1 cellular context compared by ENCODE assay signal in genomic region chr20:59010321-59010994, GRCh38.
TF ChIP-seq lines count a peak whose summit lies in the region.

No MANE protein-coding gene starts in this region.

TF ChIP-seq in HepG2, 621 proteins besides CTCF, POLR2A, EP300 and RAD21 (continued from another document and continues in another):
- TF ChIP-seq ESRRA (CRISPR knock-in tag; IDR thresholded peaks at IDR 0.05; ENCODE audit: low read depth) (0 out of 2 replicates have a peak, but pooled peaks have one; percentile 47), TBL1XR1 (IDR thresholded peaks at IDR 0.05; ENCODE audit: borderline replicate concordance, low read length, partially characterized antibody) (no peak), MIER3 (CRISPR knock-in tag; IDR thresholded peaks at IDR 0.05; ENCODE audit: borderline replicate concordance) (no peak), ZNF878 (CRISPR knock-in tag; IDR thresholded peaks at IDR 0.05) (no peak), TMF1 (CRISPR knock-in tag; IDR thresholded peaks at IDR 0.05; ENCODE audit: low read depth) (no peak), ZFP36 (IDR thresholded peaks at IDR 0.05; ENCODE audit: borderline replicate concordance, low read depth, low read length, partially characterized antibody) (no peak), ZNF777 (CRISPR knock-in tag; IDR thresholded peaks at IDR 0.05) (no peak), ZNF224 (CRISPR knock-in tag; IDR thresholded peaks at IDR 0.05) (no peak), GABPB1 (CRISPR knock-in tag; IDR thresholded peaks at IDR 0.05) (0 out of 2 replicates have a peak, but pooled peaks have one; percentile 7), ZNF615 (CRISPR knock-in tag; IDR thresholded peaks at IDR 0.05; ENCODE audit: borderline replicate concordance) (no peak), ZBTB39 (CRISPR knock-in tag; IDR thresholded peaks at IDR 0.05) (no peak), ZFP90 (CRISPR knock-in tag; IDR thresholded peaks at IDR 0.05; ENCODE audit: borderline replicate concordance) (no peak), ZC3H13 (CRISPR knock-in tag; IDR thresholded peaks at IDR 0.05) (no peak), ZNF543 (CRISPR knock-in tag; IDR thresholded peaks at IDR 0.05) (no peak), REL (CRISPR knock-in tag; conservative IDR thresholded peaks at IDR 0.05) (0 out of 2 replicates have a peak, but pooled peaks have one; percentile 18), RXRB (CRISPR knock-in tag; IDR thresholded peaks at IDR 0.05; ENCODE audit: borderline replicate concordance) (no peak), TCF7 (IDR thresholded peaks at IDR 0.05; ENCODE audit: low read depth) (no peak), PHF8 (CRISPR knock-in tag; IDR thresholded peaks at IDR 0.05) (0 out of 2 replicates have a peak, but pooled peaks have one; percentile 21), ZMYM2 (CRISPR knock-in tag; IDR thresholded peaks at IDR 0.05) (peak; percentile 86), KAT8 (CRISPR knock-in tag; IDR thresholded peaks at IDR 0.05) (0 out of 2 replicates have a peak, but pooled peaks have one; percentile 11), JUNB (CRISPR knock-in tag; IDR thresholded peaks at IDR 0.05; ENCODE audit: borderline replicate concordance) (no peak), HNF4A (CRISPR knock-in tag; IDR thresholded peaks at IDR 0.05) (no peak), NFIB (CRISPR knock-in tag; IDR thresholded peaks at IDR 0.05; ENCODE audit: borderline replicate concordance) (no peak), GABPA (IDR thresholded peaks at IDR 0.05; ENCODE audit: low read depth, low read length) (no peak), GABPA (CRISPR knock-in tag; IDR thresholded peaks at IDR 0.05; ENCODE audit: low read depth) (no peak), CAMTA2 (CRISPR knock-in tag; IDR thresholded peaks at IDR 0.05; ENCODE audit: borderline replicate concordance) (no peak), ZNF780A (CRISPR knock-in tag; IDR thresholded peaks at IDR 0.05) (no peak), CBX1 (IDR thresholded peaks at IDR 0.05; ENCODE audit: low read depth) (peak; percentile 83), ZBTB26 (CRISPR knock-in tag; IDR thresholded peaks at IDR 0.05; ENCODE audit: borderline replicate concordance) (no peak), SNAPC2 (CRISPR knock-in tag; IDR thresholded peaks at IDR 0.05) (no peak), ZNF136 (CRISPR knock-in tag; IDR thresholded peaks at IDR 0.05; ENCODE audit: low read depth) (no peak), JUND (CRISPR knock-in tag; IDR thresholded peaks at IDR 0.05) (no peak), RBAK (CRISPR knock-in tag; IDR thresholded peaks at IDR 0.05) (no peak), MYNN (CRISPR knock-in tag; IDR thresholded peaks at IDR 0.05; ENCODE audit: low read depth) (no peak), SNRNP70 (IDR thresholded peaks at IDR 0.05; ENCODE audit: low read depth, low read length) (no peak), MTF1 (CRISPR knock-in tag; IDR thresholded peaks at IDR 0.05) (no peak), GZF1 (CRISPR knock-in tag; IDR thresholded peaks at IDR 0.05) (no peak), ZNF691 (CRISPR knock-in tag; IDR thresholded peaks at IDR 0.05; ENCODE audit: borderline replicate concordance, low read depth) (no peak), ZBTB1 (CRISPR knock-in tag; IDR thresholded peaks at IDR 0.05; ENCODE audit: borderline replicate concordance) (no peak), TFDP2 (CRISPR knock-in tag; IDR thresholded peaks at IDR 0.05) (no peak), YEATS2 (CRISPR knock-in tag; IDR thresholded peaks at IDR 0.05; ENCODE audit: borderline replicate concordance) (peak; percentile 42; the same call in 1 of the 2 replicates), ERF (CRISPR knock-in tag; IDR thresholded peaks at IDR 0.05) (0 out of 2 replicates have a peak, but pooled peaks have one; percentile 11), NFKBIZ (CRISPR knock-in tag; IDR thresholded peaks at IDR 0.05) (no peak), KMT2B (CRISPR knock-in tag; IDR thresholded peaks at IDR 0.05) (no peak), ZNF383 (CRISPR knock-in tag; IDR thresholded peaks at IDR 0.05; ENCODE audit: borderline replicate concordance) (0 out of 2 replicates have a peak, but pooled peaks have one; percentile 47), PCBP1 (IDR thresholded peaks at IDR 0.05; ENCODE audit: borderline replicate concordance, low read depth, low read length) (no peak)
- TF ChIP-seq, protein P1, sequence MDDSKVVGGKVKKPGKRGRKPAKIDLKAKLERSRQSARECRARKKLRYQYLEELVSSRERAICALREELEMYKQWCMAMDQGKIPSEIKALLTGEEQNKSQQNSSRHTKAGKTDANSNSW (CRISPR knock-in tag; IDR thresholded peaks at IDR 0.05; ENCODE audit: borderline replicate concordance), result no peak
- TF ChIP-seq, protein P2, sequence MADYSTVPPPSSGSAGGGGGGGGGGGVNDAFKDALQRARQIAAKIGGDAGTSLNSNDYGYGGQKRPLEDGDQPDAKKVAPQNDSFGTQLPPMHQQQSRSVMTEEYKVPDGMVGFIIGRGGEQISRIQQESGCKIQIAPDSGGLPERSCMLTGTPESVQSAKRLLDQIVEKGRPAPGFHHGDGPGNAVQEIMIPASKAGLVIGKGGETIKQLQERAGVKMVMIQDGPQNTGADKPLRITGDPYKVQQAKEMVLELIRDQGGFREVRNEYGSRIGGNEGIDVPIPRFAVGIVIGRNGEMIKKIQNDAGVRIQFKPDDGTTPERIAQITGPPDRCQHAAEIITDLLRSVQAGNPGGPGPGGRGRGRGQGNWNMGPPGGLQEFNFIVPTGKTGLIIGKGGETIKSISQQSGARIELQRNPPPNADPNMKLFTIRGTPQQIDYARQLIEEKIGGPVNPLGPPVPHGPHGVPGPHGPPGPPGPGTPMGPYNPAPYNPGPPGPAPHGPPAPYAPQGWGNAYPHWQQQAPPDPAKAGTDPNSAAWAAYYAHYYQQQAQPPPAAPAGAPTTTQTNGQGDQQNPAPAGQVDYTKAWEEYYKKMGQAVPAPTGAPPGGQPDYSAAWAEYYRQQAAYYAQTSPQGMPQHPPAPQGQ (CRISPR knock-in tag; IDR thresholded peaks at IDR 0.05; ENCODE audit: borderline replicate concordance), result no peak
- TF ChIP-seq, protein P3, sequence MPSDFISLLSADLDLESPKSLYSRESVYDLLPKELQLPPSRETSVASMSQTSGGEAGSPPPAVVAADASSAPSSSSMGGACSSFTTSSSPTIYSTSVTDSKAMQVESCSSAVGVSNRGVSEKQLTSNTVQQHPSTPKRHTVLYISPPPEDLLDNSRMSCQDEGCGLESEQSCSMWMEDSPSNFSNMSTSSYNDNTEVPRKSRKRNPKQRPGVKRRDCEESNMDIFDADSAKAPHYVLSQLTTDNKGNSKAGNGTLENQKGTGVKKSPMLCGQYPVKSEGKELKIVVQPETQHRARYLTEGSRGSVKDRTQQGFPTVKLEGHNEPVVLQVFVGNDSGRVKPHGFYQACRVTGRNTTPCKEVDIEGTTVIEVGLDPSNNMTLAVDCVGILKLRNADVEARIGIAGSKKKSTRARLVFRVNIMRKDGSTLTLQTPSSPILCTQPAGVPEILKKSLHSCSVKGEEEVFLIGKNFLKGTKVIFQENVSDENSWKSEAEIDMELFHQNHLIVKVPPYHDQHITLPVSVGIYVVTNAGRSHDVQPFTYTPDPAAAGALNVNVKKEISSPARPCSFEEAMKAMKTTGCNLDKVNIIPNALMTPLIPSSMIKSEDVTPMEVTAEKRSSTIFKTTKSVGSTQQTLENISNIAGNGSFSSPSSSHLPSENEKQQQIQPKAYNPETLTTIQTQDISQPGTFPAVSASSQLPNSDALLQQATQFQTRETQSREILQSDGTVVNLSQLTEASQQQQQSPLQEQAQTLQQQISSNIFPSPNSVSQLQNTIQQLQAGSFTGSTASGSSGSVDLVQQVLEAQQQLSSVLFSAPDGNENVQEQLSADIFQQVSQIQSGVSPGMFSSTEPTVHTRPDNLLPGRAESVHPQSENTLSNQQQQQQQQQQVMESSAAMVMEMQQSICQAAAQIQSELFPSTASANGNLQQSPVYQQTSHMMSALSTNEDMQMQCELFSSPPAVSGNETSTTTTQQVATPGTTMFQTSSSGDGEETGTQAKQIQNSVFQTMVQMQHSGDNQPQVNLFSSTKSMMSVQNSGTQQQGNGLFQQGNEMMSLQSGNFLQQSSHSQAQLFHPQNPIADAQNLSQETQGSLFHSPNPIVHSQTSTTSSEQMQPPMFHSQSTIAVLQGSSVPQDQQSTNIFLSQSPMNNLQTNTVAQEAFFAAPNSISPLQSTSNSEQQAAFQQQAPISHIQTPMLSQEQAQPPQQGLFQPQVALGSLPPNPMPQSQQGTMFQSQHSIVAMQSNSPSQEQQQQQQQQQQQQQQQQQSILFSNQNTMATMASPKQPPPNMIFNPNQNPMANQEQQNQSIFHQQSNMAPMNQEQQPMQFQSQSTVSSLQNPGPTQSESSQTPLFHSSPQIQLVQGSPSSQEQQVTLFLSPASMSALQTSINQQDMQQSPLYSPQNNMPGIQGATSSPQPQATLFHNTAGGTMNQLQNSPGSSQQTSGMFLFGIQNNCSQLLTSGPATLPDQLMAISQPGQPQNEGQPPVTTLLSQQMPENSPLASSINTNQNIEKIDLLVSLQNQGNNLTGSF (CRISPR knock-in tag; IDR thresholded peaks at IDR 0.05), result no peak
- TF ChIP-seq, protein P4, sequence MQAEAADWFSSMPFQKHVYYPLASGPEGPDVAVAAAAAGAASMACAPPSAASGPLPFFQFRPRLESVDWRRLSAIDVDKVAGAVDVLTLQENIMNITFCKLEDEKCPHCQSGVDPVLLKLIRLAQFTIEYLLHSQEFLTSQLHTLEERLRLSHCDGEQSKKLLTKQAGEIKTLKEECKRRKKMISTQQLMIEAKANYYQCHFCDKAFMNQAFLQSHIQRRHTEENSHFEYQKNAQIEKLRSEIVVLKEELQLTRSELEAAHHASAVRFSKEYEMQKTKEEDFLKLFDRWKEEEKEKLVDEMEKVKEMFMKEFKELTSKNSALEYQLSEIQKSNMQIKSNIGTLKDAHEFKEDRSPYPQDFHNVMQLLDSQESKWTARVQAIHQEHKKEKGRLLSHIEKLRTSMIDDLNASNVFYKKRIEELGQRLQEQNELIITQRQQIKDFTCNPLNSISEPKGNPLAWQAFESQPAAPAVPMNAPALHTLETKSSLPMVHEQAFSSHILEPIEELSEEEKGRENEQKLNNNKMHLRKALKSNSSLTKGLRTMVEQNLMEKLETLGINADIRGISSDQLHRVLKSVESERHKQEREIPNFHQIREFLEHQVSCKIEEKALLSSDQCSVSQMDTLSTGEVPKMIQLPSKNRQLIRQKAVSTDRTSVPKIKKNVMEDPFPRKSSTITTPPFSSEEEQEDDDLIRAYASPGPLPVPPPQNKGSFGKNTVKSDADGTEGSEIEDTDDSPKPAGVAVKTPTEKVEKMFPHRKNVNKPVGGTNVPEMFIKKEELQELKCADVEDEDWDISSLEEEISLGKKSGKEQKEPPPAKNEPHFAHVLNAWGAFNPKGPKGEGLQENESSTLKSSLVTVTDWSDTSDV (CRISPR knock-in tag; IDR thresholded peaks at IDR 0.05), result no peak
- TF ChIP-seq, protein P5, sequence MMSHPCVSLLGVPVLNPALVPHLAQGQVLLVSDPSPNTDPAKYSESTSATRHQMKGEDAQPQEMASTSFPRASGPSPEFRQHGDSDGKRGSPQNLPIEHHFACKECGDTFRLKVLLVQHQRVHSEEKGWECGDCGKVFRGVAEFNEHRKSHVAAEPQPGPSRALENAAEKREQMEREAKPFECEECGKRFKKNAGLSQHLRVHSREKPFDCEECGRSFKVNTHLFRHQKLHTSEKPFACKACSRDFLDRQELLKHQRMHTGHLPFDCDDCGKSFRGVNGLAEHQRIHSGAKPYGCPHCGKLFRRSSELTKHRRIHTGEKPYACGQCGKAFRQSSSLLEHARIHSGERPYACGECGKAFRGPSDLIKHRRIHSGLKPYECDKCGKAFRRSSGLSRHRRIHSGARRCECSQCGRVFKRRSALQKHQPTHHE (CRISPR knock-in tag; IDR thresholded peaks at IDR 0.05; ENCODE audit: borderline replicate concordance), result no peak
